ENCODE assay signal across 1 cellular context in genomic region chr6:90044833-90045337, GRCh38.
A peak's percentile ranks its signal among the peaks of the same experiment; 100 is the strongest.
TF ChIP-seq lines count a peak whose summit lies in the region.

No MANE protein-coding gene starts in this region.

TF ChIP-seq in K562, 482 proteins besides CTCF, POLR2A, EP300 and RAD21 (continued from another document):
- TF ChIP-seq ZNF318 (IDR thresholded peaks at IDR 0.05; ENCODE audit: borderline replicate concordance in 1 of 2, low read depth in 1 of 2) = peak in 1 of 2 experiments; percentile 63; a peak in 1 of 4 replicates
- TF ChIP-seq TEAD4 (IDR thresholded peaks at IDR 0.05; ENCODE audit: low read length) = peak; percentile 91
- TF ChIP-seq TEAD4 (CRISPR knock-in tag; IDR thresholded peaks at IDR 0.05; ENCODE audit: borderline replicate concordance) = no peak
- TF ChIP-seq KDM1A (IDR thresholded peaks at IDR 0.05) = 0 out of 4 replicates have a peak, but pooled peaks of 1 of the 2 experiments have one; percentile 30
- TF ChIP-seq GABPA (tag; conservative IDR thresholded peaks at IDR 0.05; ENCODE audit: low read depth) = peak; percentile 36; the same call in 1 of the 2 replicates
- TF ChIP-seq RBM34 (IDR thresholded peaks at IDR 0.05; ENCODE audit: borderline replicate concordance, insufficient read depth, low read length) = no peak
- TF ChIP-seq ZNF280A (IDR thresholded peaks at IDR 0.05; ENCODE audit: low read depth, partially characterized antibody) = no peak
- no peak for TF ChIP-seq BCLAF1 (IDR thresholded peaks at IDR 0.05; ENCODE audit: borderline replicate concordance in 1 of 2, control insufficient read depth in 1 of 2, low read depth in 2 of 2, low read length in 1 of 2)
- peak; percentile 81 for TF ChIP-seq NCOR1 (IDR thresholded peaks at IDR 0.05)
- peak; percentile 35; the same call in 1 of the 2 replicates for TF ChIP-seq ZBTB49 (CRISPR knock-in tag; IDR thresholded peaks at IDR 0.05; ENCODE audit: borderline replicate concordance)
- TF ChIP-seq PRMT5 (CRISPR knock-in tag; IDR thresholded peaks at IDR 0.05) = no peak
- TF ChIP-seq ZFPM2 (CRISPR knock-in tag; IDR thresholded peaks at IDR 0.05) = no peak
- no peak for TF ChIP-seq SRSF9 (IDR thresholded peaks at IDR 0.05; ENCODE audit: borderline replicate concordance, low read depth, low read length)
- peak; percentile 39; the same call in 1 of the 2 replicates for TF ChIP-seq POLR2AphosphoS5 (IDR thresholded peaks at IDR 0.05; ENCODE audit: control insufficient read depth, insufficient read depth, low read depth, low read length)
- TF ChIP-seq ZNF740 (CRISPR knock-in tag; IDR thresholded peaks at IDR 0.05) = 0 out of 2 replicates have a peak, but pooled peaks have one; percentile 28
- TF ChIP-seq ZNF740 (tag; IDR thresholded peaks at IDR 0.05) = no peak
